In the genomic region with DNA sequence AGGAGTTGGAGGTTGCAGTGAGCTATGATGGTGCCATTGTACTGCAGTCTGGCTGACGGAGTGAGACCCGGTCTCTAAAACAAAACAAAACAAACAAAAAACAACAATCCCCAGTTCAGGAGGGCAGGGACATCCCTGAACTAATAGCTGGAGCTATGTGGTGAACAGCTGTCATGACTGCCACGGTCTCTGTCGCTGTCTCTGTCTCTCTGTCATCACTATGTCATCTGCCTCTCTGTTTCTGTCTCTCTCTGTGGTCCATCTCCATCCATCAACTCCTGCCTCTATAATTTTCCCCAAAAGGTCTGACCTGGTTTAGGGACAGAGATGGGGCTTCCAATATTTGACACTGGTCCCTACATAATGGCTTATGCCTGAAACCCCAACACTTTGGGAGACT, we compare ENCODE assay signal across 20 cellular contexts.
"Had no signal": no experiment of that assay in that cellular context is flagged by ENCODE, and none has a peak within 500 bp of the region (broad histone marks: within the 10 kb centered on the region; RNA-seq: fewer than 3 reads in every experiment).

No MANE protein-coding gene starts in this region.

- H3K4me2 ChIP-seq: hepatocyte had no signal

- DNase-seq: activated CD8-positive, alpha-beta T cell treated with anti-CD3 and anti-CD28 coated beads for 36 hours; activated gamma-delta T cell treated with Interleukin-2 at 50 U/mL for 16 hours; cerebellar nuclear complex; effector CD8-positive, alpha-beta T cell; left cardiac atrium; mesenchymal stem cell; mucosa of descending colon; naive B cell; right lobe of liver; SJCRH30; small intestine; stimulated activated CD4-positive, alpha-beta T cell treated with anti-CD3 and anti-CD28 coated beads, Interleukin-15, amount 100 ng/mL, for 24 hours; stimulated activated CD4-positive, alpha-beta T cell treated with anti-CD3 and anti-CD28 coated beads, Interleukin-4, amount 100 ng/mL, for 1 hour; tibial artery; uterus had no signal

- H3K4me1 ChIP-seq: SJCRH30 had no signal

- H2AFZ ChIP-seq: hepatocyte had no signal

- H3K27me3 Mint-ChIP-seq: activated CD8-positive, alpha-beta T cell treated with anti-CD3 and anti-CD28 coated beads for 36 hours; dendritic cell treated with granulocyte-macrophage colony-stimulating factor and Interleukin-4, amounts not matched to agents 40 ng/mL and 50 ng/mL, for 4 days; naive B cell; stimulated activated memory B cell treated with anti-CD40 and anti-IgM and Interleukin-4, amounts not matched to agents 10 μg/mL and 1 μg/mL and 100 μg/mL, for 72 hours had no signal

- H3K9me3 ChIP-seq: mucosa of descending colon, neutrophil, pancreas, right lobe of liver, SJCRH30, tibial artery, uterus had no signal

- H3K9me3 Mint-ChIP-seq: activated CD8-positive, alpha-beta T cell treated with anti-CD3 and anti-CD28 coated beads for 36 hours; dendritic cell treated with granulocyte-macrophage colony-stimulating factor and Interleukin-4, amounts not matched to agents 40 ng/mL and 50 ng/mL, for 4 days; naive B cell; stimulated activated memory B cell treated with anti-CD40 and anti-IgM and Interleukin-4, amounts not matched to agents 10 μg/mL and 1 μg/mL and 100 μg/mL, for 72 hours had no signal

- H3K27ac Mint-ChIP-seq: dendritic cell treated with granulocyte-macrophage colony-stimulating factor and Interleukin-4, amounts not matched to agents 40 ng/mL and 50 ng/mL, for 4 days; naive B cell; stimulated activated memory B cell treated with anti-CD40 and anti-IgM and Interleukin-4, amounts not matched to agents 10 μg/mL and 1 μg/mL and 100 μg/mL, for 72 hours had no signal

- H3K4me3 ChIP-seq: hepatocyte, mucosa of descending colon, pancreas, right lobe of liver, SJCRH30, tibial artery, uterus had no signal

- H3K27me3 ChIP-seq: hepatocyte, neutrophil, pancreas, right lobe of liver, SJCRH30, tibial artery, uterus had no signal

- H3K27ac ChIP-seq: hepatocyte, neutrophil, pancreas, right lobe of liver, SJCRH30, uterus had no signal

- H3K4me3 Mint-ChIP-seq: activated CD8-positive, alpha-beta T cell treated with anti-CD3 and anti-CD28 coated beads for 36 hours; dendritic cell treated with granulocyte-macrophage colony-stimulating factor and Interleukin-4, amounts not matched to agents 40 ng/mL and 50 ng/mL, for 4 days; naive B cell; stimulated activated memory B cell treated with anti-CD40 and anti-IgM and Interleukin-4, amounts not matched to agents 10 μg/mL and 1 μg/mL and 100 μg/mL, for 72 hours had no signal

- H3K36me3 ChIP-seq: uterus had no signal
